In the genomic region with DNA sequence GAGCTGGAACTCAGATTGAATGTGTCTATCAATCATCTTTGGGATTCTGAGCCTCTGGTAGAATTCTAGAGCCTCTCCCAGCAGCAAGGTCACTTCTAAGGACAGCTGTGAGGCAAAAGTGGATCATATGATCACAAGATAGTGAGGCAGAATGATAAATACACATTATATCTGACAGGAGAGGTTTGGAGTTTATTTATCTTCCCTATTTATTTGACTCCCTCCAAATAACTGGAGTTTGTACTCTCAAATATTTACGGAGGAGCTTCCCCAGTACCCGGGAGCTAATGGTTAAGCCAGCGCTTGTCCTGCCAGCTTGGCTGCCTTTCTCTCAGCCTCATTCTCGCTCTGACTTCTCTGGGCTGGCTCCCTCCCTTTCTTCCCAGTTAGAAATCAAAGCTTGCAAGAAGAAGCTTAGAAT, we compare ENCODE assay signal across 18 cellular contexts. TPM values are rescaled to one million over a fixed set of nuclear protein-coding genes. Genes with fewer than 3 reads are reported as not detected.
DNase-seq lines count a peak whose midpoint lies in the region; ATAC-seq and TF ChIP-seq lines count a peak whose summit lies in the region.
"Had no signal": no experiment of that assay in that cellular context is flagged by ENCODE, and none has a peak within 500 bp of the region (broad histone marks: within the 10 kb centered on the region; RNA-seq: fewer than 3 reads in every experiment).

No MANE protein-coding gene starts in this region.

- intact Hi-C loops in colonic mucosa (cut with DNase I) (no loop called here), left lung (cut with DNase I) (no loop called here), psoas muscle (cut with DNase I) (no loop called here), aorta (cut with DNase I) (no loop called here)

- no peaks in the 10 kb centered on the region for H3K4me1 ChIP-seq in colonic mucosa
- H3K4me1 ChIP-seq in left lung = no peaks in the 10 kb centered on the region
- H3K4me1 ChIP-seq in psoas muscle = peaks cover 11% of the 10 kb centered on the region
- no peaks in the 10 kb centered on the region for H3K4me1 ChIP-seq in aorta (ENCODE audit: control insufficient read depth in 1 of 2, insufficient read depth in 2 of 2, low read length in 2 of 2)
- H3K4me1 ChIP-seq: BE2C had no signal

- H3K9ac ChIP-seq in colonic mucosa (ENCODE audit: low read depth in 2 of 2, low read length in 2 of 2) = peak overlapping the region; percentile 66 to 99

- peak; percentile 31 for DNase-seq in COLO668 (lab: John Stamatoyannopoulos, UW; ENCODE audit: unreplicated experiment)
- peak; percentile 73 for DNase-seq in colonic mucosa
- DNase-seq in left lung = no peak
- no peak for DNase-seq in psoas muscle
- no peak for DNase-seq in aorta
- no peak for DNase-seq in erythroblast (lab: John Stamatoyannopoulos, UW)
- DNase-seq in NCI-H446 (lab: John Stamatoyannopoulos, UW) = no peak
- DNase-seq: activated CD4-positive, alpha-beta T cell treated with anti-CD3 and anti-CD28 coated beads, Interleukin-2, amount 10 ng/mL, durations not matched to agents 7 days and 5 days; BE2C; MV-4-11; NCI-H2171 treated with DMSO at 0.1 percent for 48 hours; SJCRH30 had no signal

- 19 to 43% (median 24%) methylated on average over 4 of the region's 4 CpGs for WGBS in psoas muscle, 3 donors
- WGBS in aorta, 2 donors = 7 to 9% methylated on average over 4 of the region's 4 CpGs

- TF ChIP-seq POLR2A in erythroblast (IDR thresholded peaks at IDR 0.05; ENCODE audit: low read length) = no peak

- H3K9me3 ChIP-seq in colonic mucosa (no peaks in the 10 kb centered on the region), left lung (peaks cover 0 to 5% of the 10 kb centered on the region in 2 donors), psoas muscle (no peaks in the 10 kb centered on the region), aorta (ENCODE audit: control insufficient read depth, low read length) (no peaks in the 10 kb centered on the region)
- H3K9me3 ChIP-seq: BE2C, neutrophil had no signal

- H3K27me3 ChIP-seq in colonic mucosa = no peaks in the 10 kb centered on the region
- no peaks in the 10 kb centered on the region for H3K27me3 ChIP-seq in left lung
- H3K27me3 ChIP-seq in psoas muscle (ENCODE audit: insufficient read depth in 3 of 3, low read length in 2 of 3) = no peaks in the 10 kb centered on the region
- H3K27me3 ChIP-seq in aorta (ENCODE audit: control insufficient read depth in 1 of 2, insufficient read depth in 2 of 2, low read length in 1 of 2) = no peaks in the 10 kb centered on the region
- H3K27me3 ChIP-seq: neutrophil, SJCRH30 had no signal

- H3K36me3 ChIP-seq in colonic mucosa = no peaks in the 10 kb centered on the region
- H3K36me3 ChIP-seq in left lung = no peaks in the 10 kb centered on the region
- H3K36me3 ChIP-seq in psoas muscle (ENCODE audit: insufficient read depth in 1 of 2, low read depth in 1 of 2) = no peaks in the 10 kb centered on the region
- H3K36me3 ChIP-seq in aorta (ENCODE audit: control insufficient read depth in 1 of 2, insufficient read depth in 2 of 2, low read length in 1 of 2) = no peaks in the 10 kb centered on the region
- H3K36me3 ChIP-seq: BE2C, neutrophil, SJCRH30 had no signal

- peak; percentile 33 for ATAC-seq in left lung
- peak; percentile 34 to 74 (median 58) for ATAC-seq in psoas muscle
- ATAC-seq in aorta (ENCODE audit: low FRiP score) = no peak
- ATAC-seq in GM18867 (IDR thresholded peaks at IDR 0.05; ENCODE audit: unreplicated experiment) = no peak

- H3K27ac ChIP-seq in colonic mucosa = peak overlapping the region; percentile 75
- no peak overlapping the region for H3K27ac ChIP-seq in left lung
- no peak overlapping the region for H3K27ac ChIP-seq in psoas muscle
- H3K27ac ChIP-seq in aorta (ENCODE audit: low read depth in 1 of 2, low read length in 2 of 2) = no peak overlapping the region
- H3K27ac ChIP-seq: neutrophil, SJCRH30 had no signal

- H3K4me3 ChIP-seq in colonic mucosa = peak overlapping the region; percentile 2
- no peak overlapping the region for H3K4me3 ChIP-seq in left lung
- peak overlapping the region; percentile 30 for H3K4me3 ChIP-seq in psoas muscle
- H3K4me3 ChIP-seq in aorta (ENCODE audit: low read length in 2 of 2) = no peak overlapping the region
- H3K4me3 ChIP-seq: SJCRH30 had no signal

- no peak for TF ChIP-seq CTCF in colonic mucosa (IDR thresholded peaks at IDR 0.05)
- no peak for TF ChIP-seq CTCF in left lung (IDR thresholded peaks at IDR 0.05)
- no peak for TF ChIP-seq CTCF in psoas muscle (IDR thresholded peaks at IDR 0.05)

RNA-seq across cellular contexts. Expression of gene HMGCS2, which starts 2.3 kb away (rescaled TPM):
- total RNA-seq in colonic mucosa = 100 to 1,000 TPM; 271 to 374 TPM
- under 1 TPM in 1 of 2 donors, not detected in 1; 0.26 TPM for total RNA-seq in left lung
- total RNA-seq in psoas muscle = 10 to 100 TPM in 2 of 4 donors, 1 to 10 TPM in 2; 1.7 to 55.2 (median 17.5) TPM
- 10 to 100 TPM in 2 of 3 donors, under 1 TPM in 1; 0.10 to 14.4 (median 14.1) TPM for polyA plus RNA-seq in psoas muscle
- total RNA-seq in aorta = not detected
- polyA plus RNA-seq in aorta = 1 to 10 TPM; 1.1 to 9.8 TPM
- total RNA-seq: activated CD4-positive, alpha-beta T cell treated with anti-CD3 and anti-CD28 coated beads, Interleukin-2, amount 10 ng/mL, durations not matched to agents 7 days and 5 days; Daoy; epithelial cell of proximal tubule; SJCRH30 had no signal

RNA-seq across cellular contexts. Expression of gene REG4, which starts 44.9 kb away (rescaled TPM):
- total RNA-seq in colonic mucosa (100 to 1,000 TPM in 1 of 2 donors, 10 to 100 TPM in 1; 90.2 to 169 TPM), left lung (not detected), psoas muscle (not detected), aorta (not detected)
- polyA plus RNA-seq in psoas muscle (under 1 TPM in 1 of 3 donors, not detected in 2; 0.10 TPM), aorta (10 to 100 TPM in 1 of 2 donors, not detected in 1; 20.7 TPM)
- total RNA-seq: Daoy, epithelial cell of proximal tubule, lower leg skin, subcutaneous adipose tissue had no signal

RNA-seq across cellular contexts. Expression of gene PHGDH, which starts 54.6 kb away (rescaled TPM):
- total RNA-seq in colonic mucosa (10 to 100 TPM in 1 of 2 donors, 1 to 10 TPM in 1; 6.3 to 11.6 TPM), left lung (10 to 100 TPM; 31.9 to 98.3 TPM), psoas muscle (1 to 10 TPM; 1.3 to 5.1 (median 3.6) TPM), aorta (10 to 100 TPM; 45.4 to 68.4 TPM)
- polyA plus RNA-seq in psoas muscle (1 to 10 TPM; 1.4 to 3.1 (median 2.7) TPM), aorta (10 to 100 TPM; 23.7 to 41.3 TPM)

Comparison
In these comparisons a context has a peak if more than half of its experiments do, and no peak if none do; other contexts are left out.
1. DNase-seq: peak in COLO668 (single experiment) and colonic mucosa (single experiment); none in left lung (0 of 2), psoas muscle (0 of 2), aorta (0 of 2), erythroblast (0 of 2) and NCI-H446 (0 of 2).
2. H3K4me3 ChIP-seq: peak in colonic mucosa (single experiment) and psoas muscle (single experiment); none in left lung (0 of 2) and aorta (0 of 2).
3. ATAC-seq: peak in left lung (single experiment) and psoas muscle (4 of 4); none in aorta (single experiment) and GM18867 (single experiment).
4. RNA of gene HMGCS2, which starts 2.3 kb away (total RNA-seq): 271 to 374 TPM in colonic mucosa; 1.7 to 55.2 TPM in psoas muscle, 0.26 TPM in left lung and not detected in aorta; every median in the first group is over 4 times any median in the second.
5. RNA of gene REG4, which starts 44.9 kb away (total RNA-seq): 90.2 to 169 TPM in colonic mucosa; not detected in left lung, not detected in psoas muscle and not detected in aorta; every median in the first group is over 10 times any median in the second.